Comparison of ENCODE assay signal across 8 cellular contexts in the genomic region with DNA sequence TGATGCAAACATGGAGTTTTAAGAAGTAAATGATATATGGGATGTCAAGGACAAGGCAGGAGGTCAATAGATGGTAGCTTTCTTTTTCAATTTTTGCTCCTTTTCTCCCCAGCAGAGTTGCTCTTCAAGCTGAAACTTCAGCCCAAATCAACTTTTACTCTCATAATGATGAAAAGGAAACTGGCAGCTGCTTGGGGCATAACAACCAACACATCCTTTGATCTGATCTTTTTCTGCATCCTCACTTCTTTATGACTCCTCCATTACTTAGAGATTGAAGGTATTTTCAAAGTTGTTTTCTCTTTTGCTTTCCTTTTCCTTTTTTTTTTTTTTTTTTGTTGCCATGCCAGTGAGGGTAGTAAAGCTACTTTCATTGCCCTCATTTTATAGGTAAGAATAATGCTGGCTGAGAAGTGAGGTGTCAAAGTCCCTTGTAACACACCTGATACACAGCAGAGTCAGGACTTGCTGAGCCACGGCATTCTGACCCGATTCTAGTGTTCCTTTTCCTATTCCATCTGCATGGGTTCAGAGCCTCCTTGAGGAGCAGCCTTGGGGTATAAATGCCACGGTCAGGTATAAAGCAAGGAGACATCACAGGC. TPM values are rescaled to one million over a fixed set of nuclear protein-coding genes. Genes with fewer than 3 reads are reported as not detected.
A peak's percentile ranks its signal among the peaks of the same experiment; 100 is the strongest.
DNase-seq lines count a peak whose midpoint lies in the region; ATAC-seq, FAIRE-seq and TF ChIP-seq lines count a peak whose summit lies in the region.
"Had no signal": no experiment of that assay in that cellular context is flagged by ENCODE, and none has a peak within 500 bp of the region (broad histone marks: within the 10 kb centered on the region; RNA-seq: fewer than 3 reads in every experiment).

No MANE protein-coding gene starts in this region.

- ATAC-seq in GM18873 (IDR thresholded peaks at IDR 0.05; ENCODE audit: low FRiP score, unreplicated experiment) = peak; percentile 80
- ATAC-seq in GM21447 (IDR thresholded peaks at IDR 0.05; ENCODE audit: unreplicated experiment) = peak; percentile 74
- peak; percentile 67 for ATAC-seq in HG03280 (IDR thresholded peaks at IDR 0.05; ENCODE audit: unreplicated experiment)
- peak; percentile 85 for ATAC-seq in left colon

- no peak overlapping the region for H3K27ac Mint-ChIP-seq in mesothelial cell of epicardium

- intact Hi-C loops in left colon (cut with DNase I, micrococcal nuclease) = no loop called here

- DNase-seq in left colon (peak; percentile 32 to 45), RCC 7860 (ENCODE audit: low spot score) (no peak), mesothelial cell of epicardium (ENCODE audit: low spot score in 2 of 2, unreplicated experiment in 2 of 2) (no peak), Ammon's horn (ENCODE audit: low spot score) (no peak)
- DNase-seq: DMS 273 treated with DMSO at 0.1 percent for 48 hours had no signal

- no peak overlapping the region for H3K4me3 Mint-ChIP-seq in mesothelial cell of epicardium

- H3K9me3 Mint-ChIP-seq in mesothelial cell of epicardium = no peaks in the 10 kb centered on the region

- FAIRE-seq in RCC 7860 (lab: Jason Lieb, UNC) = no peak

- no peaks in the 10 kb centered on the region for H3K4me1 Mint-ChIP-seq in mesothelial cell of epicardium

- peaks cover 14% of the 10 kb centered on the region for H3K27me3 Mint-ChIP-seq in mesothelial cell of epicardium (ENCODE audit: low read depth)

- TF ChIP-seq CTCF in mesothelial cell of epicardium (IDR thresholded peaks at IDR 0.05; ENCODE audit: unreplicated experiment) = no peak

- H3K36me3 Mint-ChIP-seq in mesothelial cell of epicardium = no peaks in the 10 kb centered on the region

RNA-seq across cellular contexts. Expression of gene SLC2A9, which starts 26.9 kb away (rescaled TPM):
- total RNA-seq in left colon (1 to 10 TPM; 5.1 to 5.2 TPM), mesothelial cell of epicardium (4.8 to 5.1 TPM (median 5.0 TPM) in 3 replicates)

Comparison
In these comparisons a context has a peak if more than half of its experiments do, and no peak if none do; other contexts are left out.
1. DNase-seq: peak in left colon (2 of 2); none in RCC 7860 (single experiment), mesothelial cell of epicardium (0 of 2) and Ammon's horn (single experiment).
2. Peak in every context shown above with its lines, with median percentiles within 50 percentile points of each other: ATAC-seq.